Comparison of ENCODE assay signal across 8 cellular contexts in genomic region chr11:10304495-10305261, GRCh38. TPM values are rescaled to one million over a fixed set of nuclear protein-coding genes. Genes with fewer than 3 reads are reported as not detected.
DNase-seq lines count a peak whose midpoint lies in the region; ATAC-seq and TF ChIP-seq lines count a peak whose summit lies in the region.

TSS of gene ADM (plus strand) at chr11:10305073. CDS start at chr11:10305701, 628 bp downstream.

- H3K9ac ChIP-seq in H9 (ENCODE audit: extremely low read depth, insufficient read length, low read length) (peak within 1 kb of the TSS; percentile 70), OCI-LY1 (ENCODE audit: low read length) (peak within 1 kb of the TSS; percentile 65)

- H3K36me3 ChIP-seq in OCI-LY1 (ENCODE audit: insufficient read depth, low read length) (peaks cover 4% of the 10 kb centered on the region; the same call in 1 of the 2 replicates), heart right ventricle (peaks cover 0 to 14% (median 0%) of the 10 kb centered on the region in 9 donors), ovary (no peaks in the 10 kb centered on the region)

- H2AK5ac ChIP-seq in H9 (ENCODE audit: insufficient read length, low read length) = no peak within 1 kb of the TSS

- peak within 1 kb of the TSS; percentile 84 to 93 for H3K4me3 Mint-ChIP-seq in H9

- no peak within 1 kb of the TSS for H3K27ac ChIP-seq in H9 (ENCODE audit: insufficient read length, low read depth, low read length)
- no peak within 1 kb of the TSS for H3K27ac ChIP-seq in OCI-LY1 (ENCODE audit: low read depth, low read length, poor library complexity, severe bottlenecking)
- H3K27ac ChIP-seq in heart right ventricle = peak within 1 kb of the TSS; percentile 37 to 92 (median 86)
- peak within 1 kb of the TSS; percentile 77 to 94 for H3K27ac ChIP-seq in ovary

- no peaks in the 10 kb centered on the region for H3K79me1 ChIP-seq in H9 (ENCODE audit: insufficient read depth, low read depth, low read length, poor library complexity, severe bottlenecking)

- peak within 1 kb of the TSS; percentile 62 to 95 (median 90); a peak in 6 of 7 replicates for H3K27ac Mint-ChIP-seq in H9

- H3K4me3 ChIP-seq in OCI-LY1 (ENCODE audit: low read depth, low read length, poor library complexity, severe bottlenecking) (peak within 1 kb of the TSS; percentile 72), heart right ventricle (peak within 1 kb of the TSS; percentile 59 to 89 (median 72)), ovary (peak within 1 kb of the TSS; percentile 70)

- H4K20me1 ChIP-seq in H9 (ENCODE audit: control insufficient read depth, insufficient read depth, insufficient read length) = no peaks in the 10 kb centered on the region
- no peaks in the 10 kb centered on the region for H4K20me1 ChIP-seq in OCI-LY1 (ENCODE audit: insufficient read depth, low read length)

- WGBS in H9 (ENCODE audit: extremely low coverage, insufficient read length, low lambda C conversion rate) = no CpG with 5 or more reads among the region's 48 CpGs
- WGBS in heart right ventricle, 2 donors = 0 to 1% methylated on average over 45 to 47 of the region's 48 CpGs
- WGBS in ovary, 3 donors = 1 to 2% (median 1%) methylated on average over 39 to 48 of the region's 48 CpGs

- no peaks in the 10 kb centered on the region for H3K9me3 ChIP-seq in H9 (ENCODE audit: control insufficient read depth, low read depth, low read length)
- no peaks in the 10 kb centered on the region for H3K9me3 ChIP-seq in OCI-LY1 (ENCODE audit: low read length)
- no peaks in the 10 kb centered on the region for H3K9me3 ChIP-seq in heart right ventricle
- H3K9me3 ChIP-seq in ovary = no peaks in the 10 kb centered on the region

- peak within 1 kb of the TSS; percentile 31 for H3K18ac ChIP-seq in H9 (ENCODE audit: insufficient read length, low read depth, low read length)

- H2BK5ac ChIP-seq in H9 (ENCODE audit: insufficient read length, low read length) = no peak within 1 kb of the TSS

- no peak within 1 kb of the TSS for H2BK20ac ChIP-seq in H9 (ENCODE audit: low read depth, low read length, poor library complexity, severe bottlenecking)

- H2BK15ac ChIP-seq in H9 (ENCODE audit: low read depth, low read length) = no peak within 1 kb of the TSS

- H3K27me3 Mint-ChIP-seq in H9 (ENCODE audit: low read depth) = peaks cover 36% of the 10 kb centered on the region

- TF ChIP-seq CTCF in H9 (conservative IDR thresholded peaks at IDR 0.05) (peak; percentile 74), OCI-LY1 (IDR thresholded peaks at IDR 0.05; ENCODE audit: low read length) (peak; percentile 65), heart right ventricle (IDR thresholded peaks at IDR 0.05) (peak; percentile 29 to 78 (median 65)), ovary (IDR thresholded peaks at IDR 0.05) (peak; percentile 34 to 73 (median 48))

- peak within 1 kb of the TSS; percentile 77 for H3K14ac ChIP-seq in H9 (ENCODE audit: insufficient read depth, low read length)

- H3K9me2 ChIP-seq in OCI-LY1 (ENCODE audit: low read depth, low read length) = no peaks in the 10 kb centered on the region

- ATAC-seq in heart right ventricle = peak; percentile 59 to 76 (median 70)
- no peak for ATAC-seq in HG02678 (IDR thresholded peaks at IDR 0.05; ENCODE audit: unreplicated experiment)

- intact Hi-C loops in heart right ventricle (cut with DNase I) = loop anchor here (2.0 to 10.0 kb wide), 19 partner anchors 60 to 690 kb away; no protein-coding TSS in a partner anchor
- intact Hi-C loops in ovary (cut with DNase I) = loop anchor here (5.0 to 10.0 kb wide), 6 partner anchors 97 to 692 kb away; no protein-coding TSS in a partner anchor

- H4K91ac ChIP-seq in H9 (ENCODE audit: insufficient read length, low read depth, low read length) = no peak within 1 kb of the TSS

- no peak within 1 kb of the TSS for H3K56ac ChIP-seq in H9 (ENCODE audit: insufficient read length, low read depth, low read length)

- peaks cover 8% of the 10 kb centered on the region for H3K4me1 ChIP-seq in H9 (ENCODE audit: insufficient read depth, low read length)
- peaks cover 74% of the 10 kb centered on the region for H3K4me1 ChIP-seq in OCI-LY1 (ENCODE audit: insufficient read depth, low read length, severe bottlenecking)
- peaks cover 15 to 73% (median 55%) of the 10 kb centered on the region in 9 donors for H3K4me1 ChIP-seq in heart right ventricle
- peaks cover 10% of the 10 kb centered on the region for H3K4me1 ChIP-seq in ovary (ENCODE audit: insufficient read depth)

- no peak within 1 kb of the TSS for H3K23ac ChIP-seq in H9 (ENCODE audit: insufficient read length, low read depth, low read length)

- no peaks in the 10 kb centered on the region for H3F3A ChIP-seq in OCI-LY1 (ENCODE audit: insufficient read depth, low read length)

- H2BK120ac ChIP-seq in H9 (ENCODE audit: low read depth, low read length, poor library complexity, severe bottlenecking) = no peak within 1 kb of the TSS

- H2AFZ ChIP-seq in H9 (ENCODE audit: low read length) = no peak within 1 kb of the TSS
- no peak within 1 kb of the TSS for H2AFZ ChIP-seq in OCI-LY1 (ENCODE audit: low read length)

- DNase-seq in COLO668 (lab: John Stamatoyannopoulos, UW; ENCODE audit: unreplicated experiment) (peak; percentile 82), H9 (peak; percentile 88), amygdala (lab: John Stamatoyannopoulos, UW) (peak in 38 of 56 donors; percentile 30 to 80 (median 58)), heart right ventricle (peak; percentile 90), ovary (peak; percentile 89 to 92 (median 91))
- DNase-seq in effector CD8-positive, alpha-beta T cell (lab: John Stamatoyannopoulos, UW) = no peak

- TF ChIP-seq EP300 in ovary (IDR thresholded peaks at IDR 0.05) = no peak

- H3K23me2 ChIP-seq in H9 (ENCODE audit: insufficient read length, low read depth, low read length, poor library complexity, severe bottlenecking) = peaks cover 39% of the 10 kb centered on the region

- no peak within 1 kb of the TSS for H3T11ph ChIP-seq in H9 (ENCODE audit: low read length)

- no peak within 1 kb of the TSS; the same call in 1 of the 2 replicates for H3K4ac ChIP-seq in H9 (ENCODE audit: low read depth, low read length)

- H3K27me3 ChIP-seq in H9 (ENCODE audit: insufficient read depth, low read length) (no peaks in the 10 kb centered on the region; the same call in 1 of the 2 replicates), OCI-LY1 (ENCODE audit: insufficient read depth, low read length) (no peaks in the 10 kb centered on the region), heart right ventricle (peaks cover 0 to 16% (median 0%) of the 10 kb centered on the region in 7 donors), ovary (no peaks in the 10 kb centered on the region)

- peaks cover 39 to 47% of the 10 kb centered on the region in 2 experiments for H3K4me1 Mint-ChIP-seq in H9

- TF ChIP-seq POLR2A in ovary (IDR thresholded peaks at IDR 0.05) = peak; percentile 79

- H4K8ac ChIP-seq in H9 (replicated peaks; ENCODE audit: insufficient read length, low read depth, low read length) = no peak within 1 kb of the TSS

- peaks cover 7% of the 10 kb centered on the region; the same call in 1 of the 2 replicates for H3K79me2 ChIP-seq in H9 (ENCODE audit: insufficient read depth, low read length)
- no peaks in the 10 kb centered on the region for H3K79me2 ChIP-seq in OCI-LY1 (ENCODE audit: insufficient read depth, low read length)

- no peak within 1 kb of the TSS for H4K5ac ChIP-seq in H9 (ENCODE audit: insufficient read length, low read depth, low read length)

- peaks cover 9 to 27% (median 20%) of the 10 kb centered on the region in 3 experiments; a peak in 6 of 7 replicates for H3K36me3 Mint-ChIP-seq in H9 (ENCODE audit: insufficient read depth in 1 of 3, low read depth in 3 of 3)

- no peak within 1 kb of the TSS for H2BK12ac ChIP-seq in H9 (ENCODE audit: insufficient read length, low read depth, low read length)

- no peaks in the 10 kb centered on the region; a peak in 1 of 5 replicates for H3K9me3 Mint-ChIP-seq in H9

- H3K4me2 ChIP-seq in H9 (ENCODE audit: insufficient read depth, insufficient read length, low read length) (peak within 1 kb of the TSS; percentile 75), OCI-LY1 (ENCODE audit: low read length) (peak within 1 kb of the TSS; percentile 85)

RNA-seq across cellular contexts. Expression of gene ADM, which starts in this region (rescaled TPM):
- 99.1 and 106 TPM in 2 replicates for total RNA-seq in H9 (2021)
- total RNA-seq in heart right ventricle = 10 to 100 TPM in 5 of 10 donors, 1 to 10 TPM in 5; 5.1 to 63.7 (median 9.6) TPM
- polyA plus RNA-seq in heart right ventricle = 10 to 100 TPM; 23.6 to 57.1 TPM
- total RNA-seq in ovary = 10 to 100 TPM in 5 of 7 donors, 1 to 10 TPM in 2; 8.2 to 83.8 (median 17.5) TPM
- polyA plus RNA-seq in ovary = 10 to 100 TPM; 33.2 to 47.2 TPM

Comparison
In these comparisons a context has a peak if more than half of its experiments do, and no peak if none do; other contexts are left out.
1. H3K27ac ChIP-seq: peak in heart right ventricle (10 of 10) and ovary (2 of 2); none in H9 (single experiment) and OCI-LY1 (single experiment).
2. Peak in every context shown above with its lines, with median percentiles within 50 percentile points of each other: CTCF ChIP-seq and H3K4me3 ChIP-seq.